ENCODE assay signal across 10 cellular contexts in the genomic region with DNA sequence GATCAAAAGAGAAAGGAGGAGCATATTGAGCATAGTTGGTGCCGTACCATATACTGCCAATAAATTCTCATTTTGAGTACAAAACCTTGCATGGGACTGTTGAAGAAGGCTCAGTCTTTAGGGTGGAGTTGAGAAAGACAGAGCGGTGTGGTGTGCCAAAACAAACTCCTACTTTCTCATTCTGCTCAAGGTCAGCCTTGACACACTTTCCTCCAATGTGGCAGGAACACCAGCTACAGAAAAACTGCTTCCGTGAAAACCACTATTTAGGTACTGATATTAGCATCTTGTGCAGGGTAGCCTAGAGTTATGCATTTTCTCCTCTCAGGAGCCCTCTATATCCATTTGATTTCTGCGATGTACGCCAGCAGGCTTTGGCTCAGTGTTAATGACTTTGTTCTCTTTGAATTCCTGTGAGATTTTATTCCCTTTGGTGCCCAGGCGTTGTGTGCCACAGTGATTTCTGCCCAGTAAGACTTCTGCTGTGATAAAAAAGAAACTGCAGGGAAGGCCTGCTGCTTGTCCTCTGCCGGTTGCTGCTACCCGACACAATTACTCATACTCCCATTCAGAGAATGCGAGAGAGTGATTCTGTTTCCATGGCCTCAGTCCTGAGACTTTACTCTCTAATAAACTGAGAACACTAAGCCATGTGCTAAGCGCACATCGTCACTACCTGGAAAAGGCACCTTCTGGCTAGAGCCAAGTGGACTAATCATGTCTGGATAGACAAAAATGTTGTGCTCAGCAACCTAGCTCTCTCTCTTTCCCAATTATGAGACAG.
A peak's percentile ranks its signal among the peaks of the same experiment; 100 is the strongest.
DNase-seq lines count a peak whose midpoint lies in the region; ATAC-seq, FAIRE-seq and TF ChIP-seq lines count a peak whose summit lies in the region.
"Had no signal": no experiment of that assay in that cellular context is flagged by ENCODE, and none has a peak within 500 bp of the region (broad histone marks: within the 10 kb centered on the region; RNA-seq: fewer than 3 reads in every experiment).

No MANE protein-coding gene starts in this region.

- no peaks in the 10 kb centered on the region for H3K36me3 Mint-ChIP-seq in naive thymus-derived CD8-positive, alpha-beta T cell

- no peak overlapping the region for H2AFZ ChIP-seq in mesenchymal stem cell (ENCODE audit: low read depth, low read length)

- H3K4me3 Mint-ChIP-seq in naive thymus-derived CD8-positive, alpha-beta T cell: peak overlapping the region in 2 of 10 donors; percentile 26 to 39

- H2BK5ac ChIP-seq in mesenchymal stem cell (ENCODE audit: low read depth, low read length, poor library complexity, severe bottlenecking): no peak overlapping the region

- H3K4me3 ChIP-seq in body of pancreas (no peak overlapping the region), mesenchymal stem cell (ENCODE audit: insufficient read depth in 1 of 2, low read depth in 1 of 2, low read length in 2 of 2) (peak overlapping the region in 1 of 2 experiments; percentile 52), stomach smooth muscle (ENCODE audit: low read length in 2 of 2) (peak overlapping the region in 1 of 2 donors; percentile 55)

- DNase-seq in HTR-8/SVneo (ENCODE audit: insufficient read length, low spot score): no peak
- peak in 3 of 4 donors; percentile 19 to 30 (median 24) for DNase-seq in body of pancreas
- DNase-seq in mesenchymal stem cell: peak; percentile 16
- DNase-seq in DMS53 treated with DMSO at 0.1 percent for 48 hours (lab: John Stamatoyannopoulos, UW; ENCODE audit: unreplicated experiment): no peak
- DNase-seq in naive thymus-derived CD8-positive, alpha-beta T cell: no peak
- DNase-seq: GF-D8, kidney glomerular epithelial cell, NCI-H69 had no signal

- H3K18ac ChIP-seq in mesenchymal stem cell (ENCODE audit: low read depth in 1 of 2, low read length in 2 of 2): no peak overlapping the region

- TF ChIP-seq POLR2A in body of pancreas (IDR thresholded peaks at IDR 0.05): no peak

- H3K79me1 ChIP-seq in mesenchymal stem cell (replicated peaks; ENCODE audit: low read length, poor library complexity, severe bottlenecking): no peaks in the 10 kb centered on the region

- no peak overlapping the region for H3K4ac ChIP-seq in mesenchymal stem cell (ENCODE audit: low read depth in 1 of 2, low read length in 2 of 2)

- no peak overlapping the region for H4K8ac ChIP-seq in mesenchymal stem cell (ENCODE audit: low read length)

- 64 to 68% methylated on average over 11 of the region's 11 CpGs for WGBS in body of pancreas, 2 donors
- WGBS in mesenchymal stem cell: 90% methylated on average over 10 of the region's 11 CpGs

- no peak overlapping the region for H3K14ac ChIP-seq in mesenchymal stem cell (ENCODE audit: low read length in 2 of 2)

- H3K4me2 ChIP-seq in mesenchymal stem cell (ENCODE audit: low read length, poor library complexity, severe bottlenecking): no peak overlapping the region

- H3K9me3 ChIP-seq in body of pancreas: no peaks in the 10 kb centered on the region
- H3K9me3 ChIP-seq in mesenchymal stem cell (ENCODE audit: control insufficient read depth, low read length): no peaks in the 10 kb centered on the region
- no peaks in the 10 kb centered on the region for H3K9me3 ChIP-seq in stomach smooth muscle (ENCODE audit: control insufficient read depth in 2 of 2, low read length in 2 of 2)

- H2BK120ac ChIP-seq in mesenchymal stem cell (ENCODE audit: low read depth, low read length): no peak overlapping the region

- H4K91ac ChIP-seq in mesenchymal stem cell (ENCODE audit: low read length): no peak overlapping the region

- H2BK12ac ChIP-seq in mesenchymal stem cell (ENCODE audit: low read length in 2 of 2): peak overlapping the region in 1 of 2 experiments; percentile 43

- no peak overlapping the region for H2BK15ac ChIP-seq in mesenchymal stem cell (ENCODE audit: low read depth, poor library complexity, severe bottlenecking)

- FAIRE-seq in HTR-8/SVneo (lab: Jason Lieb, UNC): peak; percentile 80

- H3K27me3 ChIP-seq in body of pancreas: no peaks in the 10 kb centered on the region
- H3K27me3 ChIP-seq in mesenchymal stem cell (ENCODE audit: control insufficient read depth in 1 of 2, insufficient read depth in 1 of 2, low read length in 2 of 2): no peaks in the 10 kb centered on the region
- H3K27me3 ChIP-seq in stomach smooth muscle (ENCODE audit: control insufficient read depth in 1 of 2, insufficient read depth in 2 of 2, low read length in 2 of 2): no peaks in the 10 kb centered on the region

- no peak overlapping the region for H3K23ac ChIP-seq in mesenchymal stem cell (ENCODE audit: low read length in 2 of 2)

- H3K27ac ChIP-seq in body of pancreas (no peak overlapping the region), mesenchymal stem cell (ENCODE audit: low read length, poor library complexity, severe bottlenecking) (no peak overlapping the region), stomach smooth muscle (ENCODE audit: low read length) (peak overlapping the region; percentile 82)

- POLR2A ChIA-PET in naive thymus-derived CD8-positive, alpha-beta T cell (lab: Charles Lee): no interaction called here

- no peak for ATAC-seq in body of pancreas
- ATAC-seq in GM21825 (IDR thresholded peaks at IDR 0.05; ENCODE audit: unreplicated experiment): no peak
- no peak for ATAC-seq in naive thymus-derived CD8-positive, alpha-beta T cell

- H2AK5ac ChIP-seq in mesenchymal stem cell (ENCODE audit: low read length, severe bottlenecking): no peak overlapping the region

- H3K36me3 ChIP-seq in body of pancreas (replicated peaks in 1 of 2; ENCODE audit: insufficient read depth in 1 of 2, low read depth in 2 of 2) (no peaks in the 10 kb centered on the region), mesenchymal stem cell (ENCODE audit: control insufficient read depth in 1 of 2, insufficient read depth in 2 of 2, low read depth in 1 of 2, low read length in 2 of 2) (no peaks in the 10 kb centered on the region), stomach smooth muscle (ENCODE audit: control insufficient read depth in 2 of 2, insufficient read depth in 2 of 2, low read length in 2 of 2) (no peaks in the 10 kb centered on the region)

- H3K9me3 Mint-ChIP-seq in naive thymus-derived CD8-positive, alpha-beta T cell: no peaks in the 10 kb centered on the region

- H3K9ac ChIP-seq in mesenchymal stem cell (ENCODE audit: low read length) (peak overlapping the region; percentile 75), stomach smooth muscle (ENCODE audit: low read length in 2 of 2) (peak overlapping the region; percentile 24 to 58)

- peaks cover 21 to 50% (median 27%) of the 10 kb centered on the region in 4 donors for H3K4me1 Mint-ChIP-seq in naive thymus-derived CD8-positive, alpha-beta T cell

- no peak for TF ChIP-seq CTCF in body of pancreas (IDR thresholded peaks at IDR 0.05)

- H3K27ac Mint-ChIP-seq in naive thymus-derived CD8-positive, alpha-beta T cell: peak overlapping the region in 4 of 10 donors; percentile 38 to 54 (median 47)

- H3K27me3 Mint-ChIP-seq in naive thymus-derived CD8-positive, alpha-beta T cell: no peaks in the 10 kb centered on the region

- peaks cover 8% of the 10 kb centered on the region for H3K4me1 ChIP-seq in body of pancreas
- no peaks in the 10 kb centered on the region for H3K4me1 ChIP-seq in mesenchymal stem cell (ENCODE audit: control insufficient read depth, insufficient read depth, low read depth, low read length)
- peaks cover 14% of the 10 kb centered on the region for H3K4me1 ChIP-seq in stomach smooth muscle (ENCODE audit: control insufficient read depth, insufficient read depth, low read length)

- intact Hi-C loops in body of pancreas (cut with DNase I): no loop called here

Comparison
In these comparisons a context has a peak if more than half of its experiments do, and no peak if none do; other contexts are left out.
1. DNase-seq: peak in body of pancreas (3 of 4) and mesenchymal stem cell (single experiment); none in HTR-8/SVneo (single experiment), DMS53 treated with DMSO at 0.1 percent for 48 hours (single experiment) and naive thymus-derived CD8-positive, alpha-beta T cell (0 of 10).